ENCODE assay signal across 11 cellular contexts in the genomic region with DNA sequence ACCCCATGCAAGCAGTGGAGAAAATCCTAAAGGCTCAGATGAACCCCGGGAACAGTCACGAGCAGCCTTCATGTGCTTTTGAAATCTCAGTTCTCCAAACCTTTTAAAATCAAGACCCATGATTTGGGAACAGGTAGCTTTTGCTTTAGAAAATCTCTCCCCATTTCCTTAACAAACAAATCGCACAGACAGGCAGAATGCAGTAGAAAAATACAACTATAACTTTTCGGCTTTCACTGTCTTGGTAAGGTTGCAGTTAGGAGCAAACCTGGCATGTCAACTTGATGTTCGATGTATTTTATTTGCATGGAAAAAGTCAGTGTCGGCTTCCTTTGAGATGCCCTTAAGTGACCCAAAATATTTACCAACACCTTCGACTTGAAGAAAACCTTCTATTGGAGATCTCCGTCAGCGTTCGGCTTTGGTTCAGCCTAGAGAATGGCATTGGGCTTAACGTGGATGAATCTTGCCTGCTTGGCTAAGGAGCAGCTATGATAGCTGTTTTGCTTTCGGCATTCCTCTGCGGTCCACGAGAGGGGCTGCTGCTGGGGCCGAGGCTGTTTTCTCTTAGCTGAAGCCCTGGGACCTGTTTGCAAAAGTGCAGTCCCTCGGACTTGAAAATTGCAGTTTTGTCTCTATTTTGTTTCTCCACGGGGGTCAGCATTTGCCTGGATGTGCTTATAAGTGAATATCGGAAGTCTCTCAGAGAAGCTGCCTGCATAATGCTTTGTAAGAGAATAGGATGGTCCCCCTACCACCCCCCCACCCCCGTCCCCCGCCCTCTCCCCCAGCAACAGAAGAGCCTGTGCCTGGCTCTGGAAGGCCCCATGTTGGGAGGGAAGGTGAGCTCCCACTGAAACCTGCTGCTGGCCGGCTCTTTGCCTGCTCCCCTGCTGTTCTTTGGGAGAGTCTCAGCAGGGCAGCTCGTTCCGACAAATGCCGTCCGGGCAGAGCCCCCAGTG. TPM values are rescaled to one million over a fixed set of nuclear protein-coding genes. Genes with fewer than 3 reads are reported as not detected.
A peak's percentile ranks its signal among the peaks of the same experiment; 100 is the strongest.
DNase-seq lines count a peak whose midpoint lies in the region; ATAC-seq, FAIRE-seq and TF ChIP-seq lines count a peak whose summit lies in the region.
"Had no signal": no experiment of that assay in that cellular context is flagged by ENCODE, and none has a peak within 500 bp of the region (broad histone marks: within the 10 kb centered on the region; RNA-seq: fewer than 3 reads in every experiment).

No MANE protein-coding gene starts in this region.

- H3K4me1 Mint-ChIP-seq in activated naive CD8-positive, alpha-beta T cell (ENCODE audit: low read depth): peaks cover 16% of the 10 kb centered on the region
- no peaks in the 10 kb centered on the region for H3K4me1 Mint-ChIP-seq in activated naive CD8-positive, alpha-beta T cell treated with anti-CD3 and anti-CD28 coated beads, Interleukin-2, amount 50 U/mL, for 24 hours
- peaks cover 15% of the 10 kb centered on the region for H3K4me1 Mint-ChIP-seq in astrocyte (ENCODE audit: low read depth, unreplicated experiment)
- H3K4me1 Mint-ChIP-seq in stimulated activated naive B cell treated with anti-CD40 and anti-IgM and Interleukin-4, amounts not matched to agents 10 μg/mL and 1 μg/mL and 100 μg/mL, for 72 hours: peaks cover 13 to 41% of the 10 kb centered on the region in 2 donors

- no peak for DNase-seq in activated naive CD8-positive, alpha-beta T cell treated with anti-CD3 and anti-CD28 coated beads, Interleukin-2, amount 50 U/mL, for 24 hours
- no peak for DNase-seq in astrocyte (ENCODE audit: low read depth)
- no peak for DNase-seq in stimulated activated naive B cell treated with anti-CD40 and anti-IgM and Interleukin-4, amounts not matched to agents 10 μg/mL and 1 μg/mL and 100 μg/mL, for 72 hours
- DNase-seq in stimulated activated CD4-positive, alpha-beta T cell treated with anti-CD3 and anti-CD28 coated beads, Interleukin-2, amount 100 ng/mL, for 24 hours: no peak
- DNase-seq: NCI-H226, SJCRH30 had no signal

- H3K9ac ChIP-seq in astrocyte (ENCODE audit: low read length): no peak overlapping the region

- H3K79me2 ChIP-seq in astrocyte (ENCODE audit: insufficient read depth, low read length): no peaks in the 10 kb centered on the region

- peak overlapping the region; percentile 30 for H3K4me3 Mint-ChIP-seq in activated naive CD8-positive, alpha-beta T cell
- H3K4me3 Mint-ChIP-seq in activated naive CD8-positive, alpha-beta T cell treated with anti-CD3 and anti-CD28 coated beads, Interleukin-2, amount 50 U/mL, for 24 hours: no peak overlapping the region
- peak overlapping the region; percentile 69 for H3K4me3 Mint-ChIP-seq in astrocyte (ENCODE audit: unreplicated experiment)
- H3K4me3 Mint-ChIP-seq in stimulated activated naive B cell treated with anti-CD40 and anti-IgM and Interleukin-4, amounts not matched to agents 10 μg/mL and 1 μg/mL and 100 μg/mL, for 72 hours: peak overlapping the region; percentile 41 to 46

- H3K9me3 ChIP-seq in astrocyte (ENCODE audit: insufficient read depth, low read depth, low read length) (no peaks in the 10 kb centered on the region), iPS-18c (ENCODE audit: control insufficient read depth, insufficient read depth, low read length) (no peaks in the 10 kb centered on the region)
- H3K9me3 ChIP-seq: breast epithelium, SJCRH30 had no signal

- no peak overlapping the region for H3K27ac Mint-ChIP-seq in activated naive CD8-positive, alpha-beta T cell
- H3K27ac Mint-ChIP-seq in activated naive CD8-positive, alpha-beta T cell treated with anti-CD3 and anti-CD28 coated beads, Interleukin-2, amount 50 U/mL, for 24 hours: no peak overlapping the region
- H3K27ac Mint-ChIP-seq in astrocyte (ENCODE audit: unreplicated experiment): no peak overlapping the region
- H3K27ac Mint-ChIP-seq in stimulated activated naive B cell treated with anti-CD40 and anti-IgM and Interleukin-4, amounts not matched to agents 10 μg/mL and 1 μg/mL and 100 μg/mL, for 72 hours: no peak overlapping the region

- no peak overlapping the region for H2AFZ ChIP-seq in astrocyte (ENCODE audit: low read depth, low read length)

- H3K27me3 ChIP-seq in astrocyte (ENCODE audit: insufficient read depth, low read length): peaks cover 28% of the 10 kb centered on the region

- H3K36me3 Mint-ChIP-seq in activated naive CD8-positive, alpha-beta T cell: no peaks in the 10 kb centered on the region
- no peaks in the 10 kb centered on the region for H3K36me3 Mint-ChIP-seq in activated naive CD8-positive, alpha-beta T cell treated with anti-CD3 and anti-CD28 coated beads, Interleukin-2, amount 50 U/mL, for 24 hours (ENCODE audit: low read depth)
- H3K36me3 Mint-ChIP-seq in astrocyte (ENCODE audit: low read depth, unreplicated experiment): no peaks in the 10 kb centered on the region
- peaks cover 0 to 2% of the 10 kb centered on the region in 2 donors for H3K36me3 Mint-ChIP-seq in stimulated activated naive B cell treated with anti-CD40 and anti-IgM and Interleukin-4, amounts not matched to agents 10 μg/mL and 1 μg/mL and 100 μg/mL, for 72 hours

- H3K36me3 ChIP-seq in astrocyte (ENCODE audit: insufficient read depth, low read length): no peaks in the 10 kb centered on the region
- H3K36me3 ChIP-seq: breast epithelium, SJCRH30 had no signal

- ATAC-seq in activated naive CD8-positive, alpha-beta T cell treated with anti-CD3 and anti-CD28 coated beads, Interleukin-2, amount 50 U/mL, for 24 hours: no peak
- no peak for ATAC-seq in stimulated activated naive B cell treated with anti-CD40 and anti-IgM and Interleukin-4, amounts not matched to agents 10 μg/mL and 1 μg/mL and 100 μg/mL, for 72 hours (replicated peaks)
- ATAC-seq in HG03135 (IDR thresholded peaks at IDR 0.05; ENCODE audit: unreplicated experiment): no peak
- no peak for ATAC-seq in GM21619 (IDR thresholded peaks at IDR 0.05; ENCODE audit: unreplicated experiment)

- TF ChIP-seq CTCF in astrocyte (IDR thresholded peaks at IDR 0.05; ENCODE audit: insufficient read depth, low read depth, low read length): no peak

- H4K20me1 ChIP-seq in astrocyte (ENCODE audit: insufficient read depth, low read length): peaks cover 36% of the 10 kb centered on the region

- FAIRE-seq in astrocyte (lab: Jason Lieb, UNC): no peak

- no peak overlapping the region for H3K27ac ChIP-seq in astrocyte (ENCODE audit: low read depth, low read length)
- H3K27ac ChIP-seq: breast epithelium, SJCRH30 had no signal

- H3K4me3 ChIP-seq in astrocyte (ENCODE audit: insufficient read depth, low read depth, low read length) (peak overlapping the region; percentile 9), iPS-18c (ENCODE audit: insufficient read depth, low read depth, low read length) (peak overlapping the region; percentile 64)
- H3K4me3 ChIP-seq: SJCRH30 had no signal

- H3K9me3 Mint-ChIP-seq in activated naive CD8-positive, alpha-beta T cell (ENCODE audit: low read depth): no peaks in the 10 kb centered on the region
- no peaks in the 10 kb centered on the region for H3K9me3 Mint-ChIP-seq in activated naive CD8-positive, alpha-beta T cell treated with anti-CD3 and anti-CD28 coated beads, Interleukin-2, amount 50 U/mL, for 24 hours
- H3K9me3 Mint-ChIP-seq in astrocyte (ENCODE audit: unreplicated experiment): no peaks in the 10 kb centered on the region
- no peaks in the 10 kb centered on the region for H3K9me3 Mint-ChIP-seq in stimulated activated naive B cell treated with anti-CD40 and anti-IgM and Interleukin-4, amounts not matched to agents 10 μg/mL and 1 μg/mL and 100 μg/mL, for 72 hours

- peaks cover 27% of the 10 kb centered on the region for H3K4me1 ChIP-seq in astrocyte (ENCODE audit: insufficient read depth, low read length)

- H3K27me3 Mint-ChIP-seq in activated naive CD8-positive, alpha-beta T cell: peaks cover 42% of the 10 kb centered on the region
- peaks cover 66% of the 10 kb centered on the region for H3K27me3 Mint-ChIP-seq in activated naive CD8-positive, alpha-beta T cell treated with anti-CD3 and anti-CD28 coated beads, Interleukin-2, amount 50 U/mL, for 24 hours
- peaks cover 42% of the 10 kb centered on the region for H3K27me3 Mint-ChIP-seq in astrocyte (ENCODE audit: low read depth, unreplicated experiment)
- peaks cover 85 to 87% of the 10 kb centered on the region in 2 donors for H3K27me3 Mint-ChIP-seq in stimulated activated naive B cell treated with anti-CD40 and anti-IgM and Interleukin-4, amounts not matched to agents 10 μg/mL and 1 μg/mL and 100 μg/mL, for 72 hours

- peak overlapping the region; percentile 89 for H3K4me2 ChIP-seq in astrocyte (ENCODE audit: low read length)

RNA-seq across cellular contexts. Expression of gene TMEM132B, which starts 1.9 kb away (rescaled TPM):
- 1.9 and 2.2 TPM in 2 replicates for total RNA-seq in astrocyte
